ENCODE assay signal across 8 cellular contexts in the genomic region with DNA sequence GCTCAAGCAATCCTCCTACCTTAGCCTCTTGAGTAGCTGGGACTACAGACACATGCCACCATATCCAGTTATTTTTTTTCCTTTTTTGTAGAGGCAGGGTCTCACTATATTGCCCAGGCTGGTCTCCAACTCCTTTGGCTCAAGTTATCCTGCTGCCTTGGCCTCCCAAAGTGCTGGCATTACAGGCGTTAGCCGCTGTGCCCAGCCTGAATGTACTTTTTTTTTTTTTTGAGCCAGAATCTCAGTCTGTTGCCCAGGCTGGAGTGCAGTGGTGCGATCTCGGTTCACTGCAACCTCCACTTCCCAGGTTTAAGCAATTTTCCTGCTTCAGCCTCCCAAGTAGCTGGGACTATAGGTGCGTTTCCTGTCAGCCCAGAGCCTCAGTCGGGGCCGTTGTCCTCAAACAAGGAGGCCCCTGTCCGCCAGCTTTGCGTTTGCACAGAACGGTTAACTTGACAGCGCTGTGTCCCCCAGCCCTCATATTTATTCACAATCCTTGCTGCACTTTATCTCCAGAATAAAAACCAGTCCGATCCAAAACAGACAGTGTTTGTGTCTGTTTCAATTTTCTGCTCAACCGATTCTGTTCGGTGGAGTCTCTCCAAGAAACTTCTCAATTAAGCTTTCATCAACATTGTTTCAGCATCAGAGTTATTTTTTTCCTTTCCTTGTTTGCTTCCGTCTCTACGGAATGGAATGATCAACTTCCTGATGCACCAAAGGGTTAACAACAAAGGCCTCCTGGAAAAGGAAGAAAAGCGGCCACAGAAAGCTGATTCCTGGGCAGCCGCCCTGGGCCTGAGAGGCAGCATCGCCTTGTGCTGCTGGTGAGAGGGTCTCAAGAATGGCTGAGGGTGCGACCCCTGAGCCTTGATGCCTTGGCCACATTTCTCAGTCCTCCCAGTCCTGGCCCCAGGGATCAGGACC.
DNase-seq lines count a peak whose midpoint lies in the region; ATAC-seq, FAIRE-seq and TF ChIP-seq lines count a peak whose summit lies in the region.

No MANE protein-coding gene starts in this region.

- peak overlapping the region; percentile 88 for H3K4me2 ChIP-seq in endothelial cell of umbilical vein (ENCODE audit: insufficient read depth, low read length)

- H3K36me3 ChIP-seq in endothelial cell of umbilical vein (ENCODE audit: control insufficient read depth in 2 of 2, extremely low read depth in 1 of 2, insufficient read depth in 2 of 2, low read length in 2 of 2) = no peaks in the 10 kb centered on the region
- H3K36me3 ChIP-seq in neuron (ENCODE audit: insufficient read depth, low read length) = no peaks in the 10 kb centered on the region

- no peaks in the 10 kb centered on the region for H4K20me1 ChIP-seq in endothelial cell of umbilical vein (replicated peaks; ENCODE audit: control insufficient read depth, extremely low read depth, insufficient read depth, low read length)

- H3K4me3 ChIP-seq in GM12865 (ENCODE audit: low read depth, low read length) (peak overlapping the region; percentile 53; the same call in 1 of the 2 replicates), endothelial cell of umbilical vein (replicated peaks in 1 of 3; ENCODE audit: insufficient read depth in 1 of 3, low read depth in 1 of 3, low read length in 3 of 3) (peak overlapping the region; percentile 1 to 92 (median 86)), neuron (ENCODE audit: low read length) (peak overlapping the region; percentile 51)

- H3K9me1 ChIP-seq in endothelial cell of umbilical vein (replicated peaks; ENCODE audit: control insufficient read depth, extremely low read depth, insufficient read depth, low read length) = no peaks in the 10 kb centered on the region

- no peak for ATAC-seq in GM18519 (IDR thresholded peaks at IDR 0.05; ENCODE audit: low FRiP score, unreplicated experiment)
- ATAC-seq in GM18502 (IDR thresholded peaks at IDR 0.05; ENCODE audit: poor library complexity, unreplicated experiment) = no peak

- no peak for FAIRE-seq in endothelial cell of umbilical vein (lab: Jason Lieb, UNC)

- peak overlapping the region; percentile 85 for H3K9ac ChIP-seq in endothelial cell of umbilical vein (replicated peaks; ENCODE audit: extremely low read depth, insufficient read depth, low read length)

- dilution Hi-C loops in endothelial cell of umbilical vein (cut with MboI; ENCODE audit: extremely low pct_ligation_motif_present, low sequenced_read_pairs) = no loop called here

- H3K27me3 ChIP-seq in endothelial cell of umbilical vein (ENCODE audit: control insufficient read depth in 2 of 2, insufficient read depth in 2 of 2, low read length in 2 of 2) = no peaks in the 10 kb centered on the region
- no peaks in the 10 kb centered on the region for H3K27me3 ChIP-seq in neuron (ENCODE audit: insufficient read depth, low read length)

- H2AFZ ChIP-seq in endothelial cell of umbilical vein (ENCODE audit: low read depth, low read length) = peak overlapping the region; percentile 78
- H2AFZ ChIP-seq in neuron (ENCODE audit: low read depth, low read length) = peak overlapping the region; percentile 94

- POLR2A ChIA-PET in endothelial cell of umbilical vein (lab: Charles Lee) = no interaction called here

- DNase-seq in GM12865 (ENCODE audit: low read depth) (no peak), RPMI7951 (ENCODE audit: low read depth) (peak; percentile 56), endothelial cell of umbilical vein (ENCODE audit: low read depth, low spot score) (peak; percentile 29), OCI-M1 (lab: John Stamatoyannopoulos, UW) (no peak), NCI-H1930 (lab: John Stamatoyannopoulos, UW) (no peak)

- CTCF ChIA-PET in endothelial cell of umbilical vein (lab: Charles Lee) = interaction anchor here (0.7 to 3.9 kb wide), 20 partner anchors 11 to 1535 kb away, joined by 3 to 37 read pairs (median 4); a partner anchor contains a TSS

- H3K9me3 ChIP-seq in endothelial cell of umbilical vein (replicated peaks; ENCODE audit: control insufficient read depth, insufficient read depth, low read length) = no peaks in the 10 kb centered on the region
- no peaks in the 10 kb centered on the region for H3K9me3 ChIP-seq in neuron (ENCODE audit: low read length)

- H3K4me1 ChIP-seq in endothelial cell of umbilical vein (ENCODE audit: control insufficient read depth, extremely low read depth, insufficient read depth, low read length) (peaks cover 12% of the 10 kb centered on the region), neuron (ENCODE audit: insufficient read depth, low read length) (peaks cover 15% of the 10 kb centered on the region)

- BruUV-seq in endothelial cell of umbilical vein (replicated peaks; lab: Mats Ljungman, UMichigan) = no TSS peak

- intact Hi-C loops in endothelial cell of umbilical vein (cut with micrococcal nuclease) = loop anchor here (1.0 to 10.0 kb wide), 7 partner anchors 19 to 460 kb away; a partner anchor contains a TSS

- no peak for TF ChIP-seq POLR2A in endothelial cell of umbilical vein (IDR thresholded peaks at IDR 0.05; ENCODE audit: low read depth, low read length)

- TF ChIP-seq CTCF in GM12865 (IDR thresholded peaks at IDR 0.05; ENCODE audit: insufficient read depth, low read depth, low read length, missing control alignments) (no peak), endothelial cell of umbilical vein (IDR thresholded peaks at IDR 0.05; ENCODE audit: extremely low read depth in 1 of 2, insufficient read depth in 1 of 2, low read depth in 1 of 2, low read length in 2 of 2) (no peak)

- H3K79me2 ChIP-seq in endothelial cell of umbilical vein (ENCODE audit: control insufficient read depth, insufficient read depth, low read length) = no peaks in the 10 kb centered on the region

- H3K27ac ChIP-seq in endothelial cell of umbilical vein (ENCODE audit: insufficient read depth, low read depth, low read length) = peak overlapping the region; percentile 50

TF ChIP-seq in endothelial cell of umbilical vein, 7 proteins besides CTCF, POLR2A, EP300 and RAD21:
- no peak for TF ChIP-seq GATA2 (IDR thresholded peaks at IDR 0.05; ENCODE audit: insufficient read depth, insufficient read length, low read depth, low read length)
- no peak for TF ChIP-seq POLR2AphosphoS5 (IDR thresholded peaks at IDR 0.05; ENCODE audit: insufficient read depth, low read depth, low read length)
- TF ChIP-seq, protein P1, sequence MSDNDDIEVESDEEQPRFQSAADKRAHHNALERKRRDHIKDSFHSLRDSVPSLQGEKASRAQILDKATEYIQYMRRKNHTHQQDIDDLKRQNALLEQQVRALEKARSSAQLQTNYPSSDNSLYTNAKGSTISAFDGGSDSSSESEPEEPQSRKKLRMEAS (IDR thresholded peaks at IDR 0.05; ENCODE audit: insufficient read depth, insufficient read length) = no peak
- no peak for TF ChIP-seq FOS (IDR thresholded peaks at IDR 0.05; ENCODE audit: borderline replicate concordance, insufficient read depth, low read length)
- TF ChIP-seq MYC (IDR thresholded peaks at IDR 0.05; ENCODE audit: low read depth, low read length) = no peak
- no peak for TF ChIP-seq JUN (IDR thresholded peaks at IDR 0.05; ENCODE audit: borderline replicate concordance, insufficient read depth, insufficient read length, low read depth)
- no peak for TF ChIP-seq EZH2 (IDR thresholded peaks at IDR 0.05; ENCODE audit: borderline replicate concordance, low read depth, low read length, severe bottlenecking)

Comparison
In these comparisons a context has a peak if more than half of its experiments do, and no peak if none do; other contexts are left out.
1. DNase-seq: peak in RPMI7951 (single experiment) and endothelial cell of umbilical vein (single experiment); none in GM12865 (single experiment), OCI-M1 (single experiment) and NCI-H1930 (0 of 2).
2. Peak in every context shown above with its lines, with median percentiles within 50 percentile points of each other: H3K4me3 ChIP-seq.